Comparison of ENCODE assay signal across 1 cellular context in the genomic region with DNA sequence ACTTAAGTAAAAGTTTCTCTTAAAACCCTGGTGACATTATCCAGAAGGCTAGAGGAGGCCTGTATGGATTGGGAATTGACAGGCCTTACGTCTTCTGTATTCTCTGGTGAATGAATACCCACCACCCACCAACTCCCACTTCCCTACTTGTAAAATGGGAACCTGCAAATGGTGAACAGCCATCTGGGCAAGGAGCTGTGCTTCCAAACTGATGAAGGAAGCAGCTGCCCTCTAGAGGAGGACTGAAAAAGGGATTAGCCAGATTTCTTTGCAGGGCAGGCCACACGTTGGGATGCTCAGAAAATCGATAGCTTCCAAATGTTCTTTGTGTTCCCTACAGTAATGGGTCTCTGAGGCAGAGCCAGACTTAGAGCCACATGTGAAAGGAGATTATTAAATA.
TF ChIP-seq lines count a peak whose summit lies in the region.

No MANE protein-coding gene starts in this region.

TF ChIP-seq in GM23338, 12 proteins besides CTCF, POLR2A, EP300 and RAD21 (continued from another document):
- TF ChIP-seq, protein P1, sequence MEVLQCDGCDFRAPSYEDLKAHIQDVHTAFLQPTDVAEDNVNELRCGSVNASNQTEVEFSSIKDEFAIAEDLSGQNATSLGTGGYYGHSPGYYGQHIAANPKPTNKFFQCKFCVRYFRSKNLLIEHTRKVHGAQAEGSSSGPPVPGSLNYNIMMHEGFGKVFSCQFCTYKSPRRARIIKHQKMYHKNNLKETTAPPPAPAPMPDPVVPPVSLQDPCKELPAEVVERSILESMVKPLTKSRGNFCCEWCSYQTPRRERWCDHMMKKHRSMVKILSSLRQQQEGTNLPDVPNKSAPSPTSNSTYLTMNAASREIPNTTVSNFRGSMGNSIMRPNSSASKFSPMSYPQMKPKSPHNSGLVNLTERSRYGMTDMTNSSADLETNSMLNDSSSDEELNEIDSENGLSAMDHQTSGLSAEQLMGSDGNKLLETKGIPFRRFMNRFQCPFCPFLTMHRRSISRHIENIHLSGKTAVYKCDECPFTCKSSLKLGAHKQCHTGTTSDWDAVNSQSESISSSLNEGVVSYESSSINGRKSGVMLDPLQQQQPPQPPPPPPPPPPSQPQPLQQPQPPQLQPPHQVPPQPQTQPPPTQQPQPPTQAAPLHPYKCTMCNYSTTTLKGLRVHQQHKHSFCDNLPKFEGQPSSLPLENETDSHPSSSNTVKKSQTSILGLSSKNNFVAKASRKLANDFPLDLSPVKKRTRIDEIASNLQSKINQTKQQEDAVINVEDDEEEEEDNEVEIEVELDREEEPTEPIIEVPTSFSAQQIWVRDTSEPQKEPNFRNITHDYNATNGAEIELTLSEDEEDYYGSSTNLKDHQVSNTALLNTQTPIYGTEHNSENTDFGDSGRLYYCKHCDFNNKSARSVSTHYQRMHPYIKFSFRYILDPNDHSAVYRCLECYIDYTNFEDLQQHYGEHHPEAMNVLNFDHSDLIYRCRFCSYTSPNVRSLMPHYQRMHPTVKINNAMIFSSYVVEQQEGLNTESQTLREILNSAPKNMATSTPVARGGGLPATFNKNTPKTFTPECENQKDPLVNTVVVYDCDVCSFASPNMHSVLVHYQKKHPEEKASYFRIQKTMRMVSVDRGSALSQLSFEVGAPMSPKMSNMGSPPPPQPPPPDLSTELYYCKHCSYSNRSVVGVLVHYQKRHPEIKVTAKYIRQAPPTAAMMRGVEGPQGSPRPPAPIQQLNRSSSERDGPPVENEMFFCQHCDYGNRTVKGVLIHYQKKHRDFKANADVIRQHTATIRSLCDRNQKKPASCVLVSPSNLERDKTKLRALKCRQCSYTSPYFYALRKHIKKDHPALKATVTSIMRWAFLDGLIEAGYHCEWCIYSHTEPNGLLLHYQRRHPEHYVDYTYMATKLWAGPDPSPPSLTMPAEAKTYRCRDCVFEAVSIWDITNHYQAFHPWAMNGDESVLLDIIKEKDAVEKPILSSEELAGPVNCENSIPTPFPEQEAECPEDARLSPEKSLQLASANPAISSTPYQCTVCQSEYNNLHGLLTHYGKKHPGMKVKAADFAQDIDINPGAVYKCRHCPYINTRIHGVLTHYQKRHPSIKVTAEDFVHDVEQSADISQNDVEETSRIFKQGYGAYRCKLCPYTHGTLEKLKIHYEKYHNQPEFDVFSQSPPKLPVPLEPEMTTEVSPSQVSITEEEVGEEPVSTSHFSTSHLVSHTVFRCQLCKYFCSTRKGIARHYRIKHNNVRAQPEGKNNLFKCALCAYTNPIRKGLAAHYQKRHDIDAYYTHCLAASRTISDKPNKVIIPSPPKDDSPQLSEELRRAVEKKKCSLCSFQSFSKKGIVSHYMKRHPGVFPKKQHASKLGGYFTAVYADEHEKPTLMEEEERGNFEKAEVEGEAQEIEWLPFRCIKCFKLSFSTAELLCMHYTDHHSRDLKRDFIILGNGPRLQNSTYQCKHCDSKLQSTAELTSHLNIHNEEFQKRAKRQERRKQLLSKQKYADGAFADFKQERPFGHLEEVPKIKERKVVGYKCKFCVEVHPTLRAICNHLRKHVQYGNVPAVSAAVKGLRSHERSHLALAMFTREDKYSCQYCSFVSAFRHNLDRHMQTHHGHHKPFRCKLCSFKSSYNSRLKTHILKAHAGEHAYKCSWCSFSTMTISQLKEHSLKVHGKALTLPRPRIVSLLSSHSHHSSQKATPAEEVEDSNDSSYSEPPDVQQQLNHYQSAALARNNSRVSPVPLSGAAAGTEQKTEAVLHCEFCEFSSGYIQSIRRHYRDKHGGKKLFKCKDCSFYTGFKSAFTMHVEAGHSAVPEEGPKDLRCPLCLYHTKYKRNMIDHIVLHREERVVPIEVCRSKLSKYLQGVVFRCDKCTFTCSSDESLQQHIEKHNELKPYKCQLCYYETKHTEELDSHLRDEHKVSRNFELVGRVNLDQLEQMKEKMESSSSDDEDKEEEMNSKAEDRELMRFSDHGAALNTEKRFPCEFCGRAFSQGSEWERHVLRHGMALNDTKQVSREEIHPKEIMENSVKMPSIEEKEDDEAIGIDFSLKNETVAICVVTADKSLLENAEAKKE (CRISPR knock-in tag; IDR thresholded peaks at IDR 0.05): no peak
- TF ChIP-seq, protein P2, sequence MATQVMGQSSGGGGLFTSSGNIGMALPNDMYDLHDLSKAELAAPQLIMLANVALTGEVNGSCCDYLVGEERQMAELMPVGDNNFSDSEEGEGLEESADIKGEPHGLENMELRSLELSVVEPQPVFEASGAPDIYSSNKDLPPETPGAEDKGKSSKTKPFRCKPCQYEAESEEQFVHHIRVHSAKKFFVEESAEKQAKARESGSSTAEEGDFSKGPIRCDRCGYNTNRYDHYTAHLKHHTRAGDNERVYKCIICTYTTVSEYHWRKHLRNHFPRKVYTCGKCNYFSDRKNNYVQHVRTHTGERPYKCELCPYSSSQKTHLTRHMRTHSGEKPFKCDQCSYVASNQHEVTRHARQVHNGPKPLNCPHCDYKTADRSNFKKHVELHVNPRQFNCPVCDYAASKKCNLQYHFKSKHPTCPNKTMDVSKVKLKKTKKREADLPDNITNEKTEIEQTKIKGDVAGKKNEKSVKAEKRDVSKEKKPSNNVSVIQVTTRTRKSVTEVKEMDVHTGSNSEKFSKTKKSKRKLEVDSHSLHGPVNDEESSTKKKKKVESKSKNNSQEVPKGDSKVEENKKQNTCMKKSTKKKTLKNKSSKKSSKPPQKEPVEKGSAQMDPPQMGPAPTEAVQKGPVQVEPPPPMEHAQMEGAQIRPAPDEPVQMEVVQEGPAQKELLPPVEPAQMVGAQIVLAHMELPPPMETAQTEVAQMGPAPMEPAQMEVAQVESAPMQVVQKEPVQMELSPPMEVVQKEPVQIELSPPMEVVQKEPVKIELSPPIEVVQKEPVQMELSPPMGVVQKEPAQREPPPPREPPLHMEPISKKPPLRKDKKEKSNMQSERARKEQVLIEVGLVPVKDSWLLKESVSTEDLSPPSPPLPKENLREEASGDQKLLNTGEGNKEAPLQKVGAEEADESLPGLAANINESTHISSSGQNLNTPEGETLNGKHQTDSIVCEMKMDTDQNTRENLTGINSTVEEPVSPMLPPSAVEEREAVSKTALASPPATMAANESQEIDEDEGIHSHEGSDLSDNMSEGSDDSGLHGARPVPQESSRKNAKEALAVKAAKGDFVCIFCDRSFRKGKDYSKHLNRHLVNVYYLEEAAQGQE (IDR thresholded peaks at IDR 0.05; ENCODE audit: unreplicated experiment): no peak
- TF ChIP-seq, protein P3, sequence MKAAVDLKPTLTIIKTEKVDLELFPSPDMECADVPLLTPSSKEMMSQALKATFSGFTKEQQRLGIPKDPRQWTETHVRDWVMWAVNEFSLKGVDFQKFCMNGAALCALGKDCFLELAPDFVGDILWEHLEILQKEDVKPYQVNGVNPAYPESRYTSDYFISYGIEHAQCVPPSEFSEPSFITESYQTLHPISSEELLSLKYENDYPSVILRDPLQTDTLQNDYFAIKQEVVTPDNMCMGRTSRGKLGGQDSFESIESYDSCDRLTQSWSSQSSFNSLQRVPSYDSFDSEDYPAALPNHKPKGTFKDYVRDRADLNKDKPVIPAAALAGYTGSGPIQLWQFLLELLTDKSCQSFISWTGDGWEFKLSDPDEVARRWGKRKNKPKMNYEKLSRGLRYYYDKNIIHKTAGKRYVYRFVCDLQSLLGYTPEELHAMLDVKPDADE (IDR thresholded peaks at IDR 0.05): no peak
- TF ChIP-seq ZNF331 (CRISPR knock-in tag; IDR thresholded peaks at IDR 0.05; ENCODE audit: low read depth): no peak
- no peak for TF ChIP-seq POLR2AphosphoS5 (IDR thresholded peaks at IDR 0.05; ENCODE audit: low read depth)
- TF ChIP-seq EZH2 (IDR thresholded peaks at IDR 0.05; ENCODE audit: low read depth, unreplicated experiment): no peak
